8 cellular contexts compared by ENCODE assay signal in the genomic region with DNA sequence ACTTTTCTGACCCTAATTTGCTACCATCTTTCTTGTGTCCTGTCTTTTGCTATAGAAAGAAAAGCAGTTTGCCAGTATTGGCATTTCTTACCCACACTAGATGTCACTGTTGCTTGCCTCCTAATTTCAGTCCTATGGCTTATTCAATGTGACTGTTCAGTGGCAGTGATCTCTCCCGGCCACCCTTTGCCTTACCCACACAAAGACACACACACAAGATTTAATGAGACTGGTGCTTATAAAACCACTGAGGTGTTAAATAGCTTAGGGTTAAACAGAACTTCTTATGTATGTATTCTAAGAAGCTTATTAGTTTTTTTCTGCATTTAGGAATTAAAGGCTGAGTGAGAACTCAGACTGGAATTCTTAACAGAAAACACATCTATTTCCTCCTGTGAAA.
DNase-seq lines count a peak whose midpoint lies in the region; ATAC-seq, FAIRE-seq and TF ChIP-seq lines count a peak whose summit lies in the region.

No MANE protein-coding gene starts in this region.

- H3K27ac Mint-ChIP-seq in neural crest cell (ENCODE audit: unreplicated experiment) = no peak overlapping the region

- no peak overlapping the region for H3K4me3 Mint-ChIP-seq in neural crest cell

- H3K4me1 Mint-ChIP-seq in neural crest cell = peaks cover 18% of the 10 kb centered on the region

- peak; percentile 52 for DNase-seq in NCI-H510A treated with DMSO at 0.1 percent for 48 hours (lab: John Stamatoyannopoulos, UW)
- no peak for DNase-seq in NCI-H510A (lab: John Stamatoyannopoulos, UW)
- DNase-seq in HTR-8/SVneo (ENCODE audit: insufficient read length, low spot score) = peak; percentile 7
- DNase-seq in NCI-H82 (lab: John Stamatoyannopoulos, UW) = peak; percentile 66
- peak; percentile 60 for DNase-seq in dedifferentiated amniotic fluid mesenchymal stem cell (ENCODE audit: extremely low spot score)
- DNase-seq in neural crest cell (ENCODE audit: low read depth, low spot score) = peak; percentile 22
- DNase-seq in activated naive CD4-positive, alpha-beta T cell treated with anti-CD3 and anti-CD28 coated beads, Interleukin-2, amount 50 U/mL, for 16 hours = no peak

- H3K27me3 Mint-ChIP-seq in neural crest cell (ENCODE audit: low read depth) = no peaks in the 10 kb centered on the region

- TF ChIP-seq CTCF in neural crest cell (conservative IDR thresholded peaks at IDR 0.05) = peak; percentile 76

- no peaks in the 10 kb centered on the region for H3K9me3 Mint-ChIP-seq in neural crest cell

- no peaks in the 10 kb centered on the region for H3K36me3 Mint-ChIP-seq in neural crest cell (ENCODE audit: low read depth)

- no peak for ATAC-seq in HG03521 (IDR thresholded peaks at IDR 0.05; ENCODE audit: unreplicated experiment)

- FAIRE-seq in HTR-8/SVneo (lab: Jason Lieb, UNC) = no peak

Comparison
In these comparisons a context has a peak if more than half of its experiments do, and no peak if none do; other contexts are left out.
1. DNase-seq: peak in NCI-H510A treated with DMSO at 0.1 percent for 48 hours (single experiment), HTR-8/SVneo (single experiment), NCI-H82 (single experiment), dedifferentiated amniotic fluid mesenchymal stem cell (single experiment) and neural crest cell (single experiment); none in NCI-H510A (single experiment) and activated naive CD4-positive, alpha-beta T cell treated with anti-CD3 and anti-CD28 coated beads, Interleukin-2, amount 50 U/mL, for 16 hours (single experiment).